In genomic region chr5:92907914-92908606, GRCh38 we compare ENCODE assay signal across 9 cellular contexts.
A peak's percentile ranks its signal among the peaks of the same experiment; 100 is the strongest.
DNase-seq lines count a peak whose midpoint lies in the region; ATAC-seq, FAIRE-seq and TF ChIP-seq lines count a peak whose summit lies in the region.
"Had no signal": no experiment of that assay in that cellular context is flagged by ENCODE, and none has a peak within 500 bp of the region (broad histone marks: within the 10 kb centered on the region; RNA-seq: fewer than 3 reads in every experiment).

No MANE protein-coding gene starts in this region.

- H4K20me1 ChIP-seq in IMR-90 (ENCODE audit: insufficient read depth, low read length) = no peaks in the 10 kb centered on the region

- H2BK5ac ChIP-seq in IMR-90 (ENCODE audit: low read depth, low read length, poor library complexity, severe bottlenecking) = no peak overlapping the region

- no peaks in the 10 kb centered on the region for H3K36me3 ChIP-seq in IMR-90 (ENCODE audit: control insufficient read depth, insufficient read depth, low read length)

- TF ChIP-seq CTCF in IMR-90 (conservative IDR thresholded peaks at IDR 0.05; ENCODE audit: low read depth, low read length) = no peak
- no peak for TF ChIP-seq CTCF in D721Med (IDR thresholded peaks at IDR 0.05; ENCODE audit: insufficient read depth, missing control alignments)

- H2BK20ac ChIP-seq in IMR-90 (ENCODE audit: low read depth, low read length) = no peak overlapping the region

- no peak overlapping the region for H3K27ac ChIP-seq in IMR-90 (ENCODE audit: insufficient read depth, low read length)

- no peak for FAIRE-seq in D721Med (lab: Jason Lieb, UNC)

- CTCF ChIA-PET in IMR-90 (lab: Yijun Ruan, JAX) = interaction anchor here (0.7 to 1.3 kb wide), 2 partner anchors 60 to 220 kb away, joined by 3 to 6 read pairs; no protein-coding TSS in a partner anchor

- DNase-seq in AG20443 (ENCODE audit: low spot score) = peak; percentile 18
- peak; percentile 75 for DNase-seq in IMR-90
- DNase-seq in fibroblast of gingiva (ENCODE audit: low read depth) = peak; percentile 74
- no peak for DNase-seq in D721Med (ENCODE audit: insufficient read length, low spot score)
- DNase-seq in Ammon's horn (ENCODE audit: low spot score) = no peak
- no peak for DNase-seq in NK-92 (lab: John Stamatoyannopoulos, UW; ENCODE audit: unreplicated experiment)
- DNase-seq in activated CD4-positive, alpha-beta T cell treated with anti-CD3 and anti-CD28 coated beads, Interleukin-2, amount 10 ng/mL, durations not matched to agents 24 days and 14 days = no peak
- DNase-seq: NCI-H1930 had no signal

- no peak overlapping the region for H3K4me2 ChIP-seq in IMR-90 (ENCODE audit: low read depth, low read length)

- no peak overlapping the region for H2AK9ac ChIP-seq in IMR-90 (replicated peaks; ENCODE audit: low read depth, low read length, poor library complexity)

- POLR2A ChIA-PET in IMR-90 (lab: Charles Lee; ENCODE audit: unreplicated experiment) = interaction anchor here (0.6 kb wide), 1 partner anchor 27 kb away, joined by 3 read pairs; no protein-coding TSS in a partner anchor

- H4K8ac ChIP-seq in IMR-90 (ENCODE audit: low read depth in 2 of 2, low read length in 2 of 2) = no peak overlapping the region

- H3K27me3 ChIP-seq in IMR-90 (ENCODE audit: control insufficient read depth, insufficient read depth, low read length) = no peaks in the 10 kb centered on the region

- 0 out of 2 replicates have a peak, but pooled peaks cover 3% of the 10 kb centered on the region for H3K9me1 ChIP-seq in IMR-90 (ENCODE audit: insufficient read depth, low read length)

- H3K18ac ChIP-seq in IMR-90 (ENCODE audit: low read depth, low read length) = no peak overlapping the region

- peaks cover 3% of the 10 kb centered on the region for H3K4me1 ChIP-seq in IMR-90 (ENCODE audit: control insufficient read depth, insufficient read depth, low read length)

- no peak overlapping the region for H3K9ac ChIP-seq in IMR-90 (ENCODE audit: low read depth, low read length)

- no peaks in the 10 kb centered on the region for H3K36me3 Mint-ChIP-seq in activated CD4-positive, alpha-beta T cell treated with anti-CD3 and anti-CD28 coated beads, Interleukin-2, amount 10 ng/mL, durations not matched to agents 24 days and 14 days (ENCODE audit: low read depth)

- no CpG with 5 or more reads among the region's 2 CpGs for WGBS in IMR-90 (ENCODE audit: extremely low coverage in 2 of 2, insufficient read length in 1 of 2), 2 experiments

- H3K9me3 Mint-ChIP-seq in activated CD4-positive, alpha-beta T cell treated with anti-CD3 and anti-CD28 coated beads, Interleukin-2, amount 10 ng/mL, durations not matched to agents 24 days and 14 days = no peaks in the 10 kb centered on the region

- H2AK5ac ChIP-seq in IMR-90 (ENCODE audit: low read depth, low read length) = no peak overlapping the region

- H3K27me3 Mint-ChIP-seq in activated CD4-positive, alpha-beta T cell treated with anti-CD3 and anti-CD28 coated beads, Interleukin-2, amount 10 ng/mL, durations not matched to agents 24 days and 14 days = no peaks in the 10 kb centered on the region

- ATAC-seq in GM21381 (IDR thresholded peaks at IDR 0.05; ENCODE audit: unreplicated experiment) = peak; percentile 54
- peak; percentile 64 for ATAC-seq in IMR-90 (ENCODE audit: low read depth)

- H4K91ac ChIP-seq in IMR-90 (ENCODE audit: insufficient read depth, low read depth, low read length) = no peak overlapping the region

- peak overlapping the region; percentile 3; the same call in 1 of the 2 replicates for H2BK120ac ChIP-seq in IMR-90 (ENCODE audit: low read depth, low read length)

- H3K4me1 Mint-ChIP-seq in activated CD4-positive, alpha-beta T cell treated with anti-CD3 and anti-CD28 coated beads, Interleukin-2, amount 10 ng/mL, durations not matched to agents 24 days and 14 days = no peaks in the 10 kb centered on the region

- no peak overlapping the region for H3K56ac ChIP-seq in IMR-90 (ENCODE audit: extremely low read depth, insufficient read depth, low read length)

- no peak for TF ChIP-seq POLR2A in IMR-90 (IDR thresholded peaks at IDR 0.05; ENCODE audit: low read depth, low read length)

- H3K14ac ChIP-seq in IMR-90 (replicated peaks; ENCODE audit: low read depth, low read length) = no peak overlapping the region; the same call in 1 of the 2 replicates

- H4K5ac ChIP-seq in IMR-90 (ENCODE audit: low read depth, low read length) = no peak overlapping the region

- H2AFZ ChIP-seq in IMR-90 (replicated peaks; ENCODE audit: low read length, poor library complexity) = no peak overlapping the region

- no TSS peak for BruUV-seq in IMR-90 (replicated peaks; lab: Mats Ljungman, UMichigan)

- no peaks in the 10 kb centered on the region for H3K79me1 ChIP-seq in IMR-90 (ENCODE audit: low read depth in 1 of 2, low read length in 2 of 2)

- H3K9me3 ChIP-seq in IMR-90 (ENCODE audit: control insufficient read depth, insufficient read depth, low read length) = no peaks in the 10 kb centered on the region

- no peak overlapping the region for H3K27ac Mint-ChIP-seq in activated CD4-positive, alpha-beta T cell treated with anti-CD3 and anti-CD28 coated beads, Interleukin-2, amount 10 ng/mL, durations not matched to agents 24 days and 14 days

- H3K4ac ChIP-seq in IMR-90 (ENCODE audit: low read depth, low read length) = no peak overlapping the region; the same call in 1 of the 2 replicates

- H3K4me3 ChIP-seq in IMR-90 (ENCODE audit: insufficient read depth, low read depth, low read length) = no peak overlapping the region

- TF ChIP-seq RAD21 in IMR-90 (IDR thresholded peaks at IDR 0.05; ENCODE audit: low read length) = no peak

- H3K4me3 Mint-ChIP-seq in activated CD4-positive, alpha-beta T cell treated with anti-CD3 and anti-CD28 coated beads, Interleukin-2, amount 10 ng/mL, durations not matched to agents 24 days and 14 days = no peak overlapping the region

- H2BK15ac ChIP-seq in IMR-90 (ENCODE audit: low read depth, low read length) = no peak overlapping the region; the same call in 2 of the 3 replicates

- no peak overlapping the region for H3K23ac ChIP-seq in IMR-90 (ENCODE audit: low read depth, low read length)

- dilution Hi-C loops in IMR-90 (cut with HindIII; ENCODE audit: low sequenced_read_pairs, unreplicated experiment) = no loop called here

- intact Hi-C loops in IMR-90 (cut with micrococcal nuclease) = loop anchor here (2.0 to 10.0 kb wide), 3 partner anchors 343 to 675 kb away; partner anchors contain the start of gene NR2F1
- intact Hi-C loops in activated CD4-positive, alpha-beta T cell treated with anti-CD3 and anti-CD28 coated beads, Interleukin-2, amount 10 ng/mL, durations not matched to agents 24 days and 14 days (cut with micrococcal nuclease) = no loop called here

- in situ Hi-C loops in IMR-90 (cut with MboI; ENCODE audit: low sequenced_read_pairs) = loop anchor here (25.0 kb wide), 1 partner anchor 679 kb away; the partner anchor contains the start of genes NR2F1 and NR2F1-AS1

TF ChIP-seq in IMR-90, 13 proteins besides CTCF, POLR2A, EP300 and RAD21:
- no peak for TF ChIP-seq CEBPB (IDR thresholded peaks at IDR 0.05; ENCODE audit: low read depth, low read length)
- TF ChIP-seq ELK1 (IDR thresholded peaks at IDR 0.05; ENCODE audit: borderline replicate concordance, low read depth, low read length) = no peak
- TF ChIP-seq MXI1 (IDR thresholded peaks at IDR 0.05; ENCODE audit: borderline replicate concordance, low read depth, low read length) = no peak
- TF ChIP-seq MAFK (IDR thresholded peaks at IDR 0.05; ENCODE audit: low read depth, low read length) = peak; percentile 96
- TF ChIP-seq RFX5 (IDR thresholded peaks at IDR 0.05; ENCODE audit: low read depth, low read length) = no peak
- TF ChIP-seq FOS (IDR thresholded peaks at IDR 0.05; ENCODE audit: low read depth, low read length) = 0 out of 2 replicates have a peak, but pooled peaks have one; percentile 19
- TF ChIP-seq MAZ (IDR thresholded peaks at IDR 0.05; ENCODE audit: borderline replicate concordance, low read depth, low read length) = no peak

Comparison
In these comparisons a context has a peak if more than half of its experiments do, and no peak if none do; other contexts are left out.
1. DNase-seq: peak in AG20443 (single experiment), IMR-90 (single experiment) and fibroblast of gingiva (single experiment); none in D721Med (single experiment), Ammon's horn (single experiment), NK-92 (single experiment) and activated CD4-positive, alpha-beta T cell treated with anti-CD3 and anti-CD28 coated beads, Interleukin-2, amount 10 ng/mL, durations not matched to agents 24 days and 14 days (single experiment).